1 cellular context compared by ENCODE assay signal in genomic region chr10:13787015-13787421, GRCh38.
TF ChIP-seq lines count a peak whose summit lies in the region.

No MANE protein-coding gene starts in this region.

TF ChIP-seq in GM12878, 131 proteins besides CTCF, POLR2A, EP300 and RAD21 (continued from another document and continues in another):
- TF ChIP-seq KAT2A (conservative IDR thresholded peaks at IDR 0.05; ENCODE audit: control insufficient read depth, low read depth, low read length): no peak
- TF ChIP-seq HDAC2 (IDR thresholded peaks at IDR 0.05): no peak
- TF ChIP-seq POLR2AphosphoS2 (IDR thresholded peaks at IDR 0.05; ENCODE audit: low read depth, low read length): no peak
- no peak for TF ChIP-seq TCF7 (IDR thresholded peaks at IDR 0.05; ENCODE audit: borderline replicate concordance)
- no peak for TF ChIP-seq ZNF217 (IDR thresholded peaks at IDR 0.05)
- TF ChIP-seq ZNF207 (IDR thresholded peaks at IDR 0.05; ENCODE audit: borderline replicate concordance): no peak
- peak; percentile 91 for TF ChIP-seq PKNOX1 (IDR thresholded peaks at IDR 0.05)
- no peak for TF ChIP-seq BRCA1 (IDR thresholded peaks at IDR 0.05; ENCODE audit: low read depth, low read length)
- TF ChIP-seq TARDBP (IDR thresholded peaks at IDR 0.05; ENCODE audit: borderline replicate concordance): no peak
- TF ChIP-seq, protein P1, sequence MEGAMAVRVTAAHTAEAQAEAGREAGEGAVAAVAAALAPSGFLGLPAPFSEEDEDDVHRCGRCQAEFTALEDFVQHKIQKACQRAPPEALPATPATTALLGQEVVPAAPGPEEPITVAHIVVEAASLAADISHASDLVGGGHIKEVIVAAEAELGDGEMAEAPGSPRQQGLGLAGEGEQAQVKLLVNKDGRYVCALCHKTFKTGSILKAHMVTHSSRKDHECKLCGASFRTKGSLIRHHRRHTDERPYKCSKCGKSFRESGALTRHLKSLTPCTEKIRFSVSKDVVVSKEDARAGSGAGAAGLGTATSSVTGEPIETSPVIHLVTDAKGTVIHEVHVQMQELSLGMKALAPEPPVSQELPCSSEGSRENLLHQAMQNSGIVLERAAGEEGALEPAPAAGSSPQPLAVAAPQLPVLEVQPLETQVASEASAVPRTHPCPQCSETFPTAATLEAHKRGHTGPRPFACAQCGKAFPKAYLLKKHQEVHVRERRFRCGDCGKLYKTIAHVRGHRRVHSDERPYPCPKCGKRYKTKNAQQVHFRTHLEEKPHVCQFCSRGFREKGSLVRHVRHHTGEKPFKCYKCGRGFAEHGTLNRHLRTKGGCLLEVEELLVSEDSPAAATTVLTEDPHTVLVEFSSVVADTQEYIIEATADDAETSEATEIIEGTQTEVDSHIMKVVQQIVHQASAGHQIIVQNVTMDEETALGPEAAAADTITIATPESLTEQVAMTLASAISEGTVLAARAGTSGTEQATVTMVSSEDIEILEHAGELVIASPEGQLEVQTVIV (IDR thresholded peaks at IDR 0.05; ENCODE audit: borderline replicate concordance, partially characterized antibody): no peak
- no peak for TF ChIP-seq NBN (IDR thresholded peaks at IDR 0.05)
- TF ChIP-seq SREBF2 (IDR thresholded peaks at IDR 0.05; ENCODE audit: low read length): no peak
- peak; percentile 64 for TF ChIP-seq PBX3 (IDR thresholded peaks at IDR 0.05; ENCODE audit: insufficient replicate concordance, low read depth, low read length)
- TF ChIP-seq ELK1 (IDR thresholded peaks at IDR 0.05; ENCODE audit: low read depth, low read length): no peak; the same call in 1 of the 2 replicates
- TF ChIP-seq ZSCAN29 (IDR thresholded peaks at IDR 0.05): no peak
- TF ChIP-seq, protein P2, sequence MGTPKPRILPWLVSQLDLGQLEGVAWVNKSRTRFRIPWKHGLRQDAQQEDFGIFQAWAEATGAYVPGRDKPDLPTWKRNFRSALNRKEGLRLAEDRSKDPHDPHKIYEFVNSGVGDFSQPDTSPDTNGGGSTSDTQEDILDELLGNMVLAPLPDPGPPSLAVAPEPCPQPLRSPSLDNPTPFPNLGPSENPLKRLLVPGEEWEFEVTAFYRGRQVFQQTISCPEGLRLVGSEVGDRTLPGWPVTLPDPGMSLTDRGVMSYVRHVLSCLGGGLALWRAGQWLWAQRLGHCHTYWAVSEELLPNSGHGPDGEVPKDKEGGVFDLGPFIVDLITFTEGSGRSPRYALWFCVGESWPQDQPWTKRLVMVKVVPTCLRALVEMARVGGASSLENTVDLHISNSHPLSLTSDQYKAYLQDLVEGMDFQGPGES (IDR thresholded peaks at IDR 0.05): no peak
- no peak for TF ChIP-seq ZZZ3 (IDR thresholded peaks at IDR 0.05; ENCODE audit: control insufficient read depth, insufficient read length, low read depth)
- no peak for TF ChIP-seq HCFC1 (IDR thresholded peaks at IDR 0.05; ENCODE audit: low read length)
- TF ChIP-seq RBBP5 (conservative IDR thresholded peaks at IDR 0.05): no peak
- no peak for TF ChIP-seq PAX5 (IDR thresholded peaks at IDR 0.05; ENCODE audit: borderline replicate concordance, low read depth, low read length)
- no peak for TF ChIP-seq CHD4 (IDR thresholded peaks at IDR 0.05)
- TF ChIP-seq GABPA (IDR thresholded peaks at IDR 0.05; ENCODE audit: low read depth): peak; percentile 83
- TF ChIP-seq GATAD2B (conservative IDR thresholded peaks at IDR 0.05; ENCODE audit: low read depth): no peak
- no peak for TF ChIP-seq HDAC6 (IDR thresholded peaks at IDR 0.05; ENCODE audit: unreplicated experiment)
- no peak; the same call in 1 of the 2 replicates for TF ChIP-seq EED (IDR thresholded peaks at IDR 0.05; ENCODE audit: low read depth)
- TF ChIP-seq POLR2AphosphoS5 (IDR thresholded peaks at IDR 0.05; ENCODE audit: low read length): no peak
- no peak for TF ChIP-seq SMARCA5 (IDR thresholded peaks at IDR 0.05)
- TF ChIP-seq ATF7 (IDR thresholded peaks at IDR 0.05; ENCODE audit: low read depth): peak; percentile 52
- no peak for TF ChIP-seq ZNF592 (IDR thresholded peaks at IDR 0.05)
- no peak for TF ChIP-seq LARP7 (IDR thresholded peaks at IDR 0.05)
- no peak for TF ChIP-seq MAX (IDR thresholded peaks at IDR 0.05; ENCODE audit: low read depth, low read length)
- peak; percentile 28; the same call in 1 of the 2 replicates for TF ChIP-seq SPI1 (IDR thresholded peaks at IDR 0.05; ENCODE audit: borderline replicate concordance, insufficient read depth, low read depth, low read length)
- no peak for TF ChIP-seq IRF5 (IDR thresholded peaks at IDR 0.05; ENCODE audit: borderline replicate concordance)
- TF ChIP-seq, protein P3, sequence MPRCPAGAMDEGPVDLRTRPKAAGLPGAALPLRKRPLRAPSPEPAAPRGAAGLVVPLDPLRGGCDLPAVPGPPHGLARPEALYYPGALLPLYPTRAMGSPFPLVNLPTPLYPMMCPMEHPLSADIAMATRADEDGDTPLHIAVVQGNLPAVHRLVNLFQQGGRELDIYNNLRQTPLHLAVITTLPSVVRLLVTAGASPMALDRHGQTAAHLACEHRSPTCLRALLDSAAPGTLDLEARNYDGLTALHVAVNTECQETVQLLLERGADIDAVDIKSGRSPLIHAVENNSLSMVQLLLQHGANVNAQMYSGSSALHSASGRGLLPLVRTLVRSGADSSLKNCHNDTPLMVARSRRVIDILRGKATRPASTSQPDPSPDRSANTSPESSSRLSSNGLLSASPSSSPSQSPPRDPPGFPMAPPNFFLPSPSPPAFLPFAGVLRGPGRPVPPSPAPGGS (IDR thresholded peaks at IDR 0.05; ENCODE audit: borderline replicate concordance, insufficient read depth, low read depth, low read length, poor library complexity, severe bottlenecking): no peak
- TF ChIP-seq ZNF24 (IDR thresholded peaks at IDR 0.05): no peak
- no peak for TF ChIP-seq YY1 (IDR thresholded peaks at IDR 0.05; ENCODE audit: low read depth, low read length)
- TF ChIP-seq ZBED1 (IDR thresholded peaks at IDR 0.05; ENCODE audit: borderline replicate concordance): no peak
- no peak for TF ChIP-seq WRNIP1 (IDR thresholded peaks at IDR 0.05; ENCODE audit: borderline replicate concordance, low read depth, low read length)
- TF ChIP-seq BHLHE40 (IDR thresholded peaks at IDR 0.05; ENCODE audit: borderline replicate concordance in 1 of 2, low read depth in 2 of 2, low read length in 1 of 2): no peak
- no peak for TF ChIP-seq IRF4 (IDR thresholded peaks at IDR 0.05; ENCODE audit: low read depth, low read length)
- no peak for TF ChIP-seq DPF2 (IDR thresholded peaks at IDR 0.05)
- TF ChIP-seq ZNF687 (IDR thresholded peaks at IDR 0.05): no peak
- no peak for TF ChIP-seq ZBTB33 (IDR thresholded peaks at IDR 0.05)
- no peak for TF ChIP-seq NR2C1 (IDR thresholded peaks at IDR 0.05)
